ENCODE assay signal across 24 cellular contexts in genomic region chr18:64127172-64127571, GRCh38.
DNase-seq lines count a peak whose midpoint lies in the region; ATAC-seq and TF ChIP-seq lines count a peak whose summit lies in the region.
"Had no signal": no experiment of that assay in that cellular context is flagged by ENCODE, and none has a peak within 500 bp of the region (broad histone marks: within the 10 kb centered on the region; RNA-seq: fewer than 3 reads in every experiment).

No MANE protein-coding gene starts in this region.

- ATAC-seq in GM18861 (IDR thresholded peaks at IDR 0.05; ENCODE audit: unreplicated experiment): peak; percentile 46
- peak; percentile 80 for ATAC-seq in GM19463 (IDR thresholded peaks at IDR 0.05; ENCODE audit: unreplicated experiment)
- ATAC-seq in HG03060 (IDR thresholded peaks at IDR 0.05; ENCODE audit: low read depth, unreplicated experiment): peak; percentile 61
- ATAC-seq in HG03469 (IDR thresholded peaks at IDR 0.05; ENCODE audit: unreplicated experiment): peak; percentile 68
- no peak for ATAC-seq in HG03039 (IDR thresholded peaks at IDR 0.05; ENCODE audit: unreplicated experiment)
- no peak for ATAC-seq in HG03045 (IDR thresholded peaks at IDR 0.05; ENCODE audit: unreplicated experiment)
- ATAC-seq: activated naive CD8-positive, alpha-beta T cell treated with anti-CD3 and anti-CD28 coated beads, Interleukin-2, amount 50 U/mL, for 24 hours had no signal

- POLR2A ChIA-PET in GM10248 (lab: Yijun Ruan, JAX): no interaction called here

- DNase-seq in SW 1271 (lab: John Stamatoyannopoulos, UW) (no peak), GM10248 (ENCODE audit: extremely low spot score) (no peak)
- DNase-seq: activated gamma-delta T cell treated with Interleukin-2 at 50 U/mL for 16 hours; activated naive CD8-positive, alpha-beta T cell treated with anti-CD3 and anti-CD28 coated beads, Interleukin-2, amount 50 U/mL, for 24 hours; activated T-cell treated with anti-CD3 and anti-CD28 coated beads, Interleukin-2, amount 50 U/mL, for 24 hours; CD4-positive, CD25-positive, alpha-beta regulatory T cell; dermis blood vessel endothelial cell; esophagus squamous epithelium; foreskin melanocyte; H9; NCI-H1048; NCI-H187; NCI-H2171; NCI-H510A treated with DMSO at 0.1 percent for 48 hours; nephron progenitor cell; SIG-M5; T-helper 9 cell; uterus had no signal

- CTCF ChIA-PET in GM10248 (lab: Yijun Ruan, JAX): no interaction called here

- no peak for TF ChIP-seq CTCF in GM10248 (IDR thresholded peaks at IDR 0.05; ENCODE audit: control extremely low read depth, extremely low read depth, low read depth, missing control alignments)

Comparison
In these comparisons a context has a peak if more than half of its experiments do, and no peak if none do; other contexts are left out.
1. ATAC-seq: peak in GM18861 (single experiment), GM19463 (single experiment), HG03060 (single experiment) and HG03469 (single experiment); none in HG03039 (single experiment) and HG03045 (single experiment).